In the genomic region with DNA sequence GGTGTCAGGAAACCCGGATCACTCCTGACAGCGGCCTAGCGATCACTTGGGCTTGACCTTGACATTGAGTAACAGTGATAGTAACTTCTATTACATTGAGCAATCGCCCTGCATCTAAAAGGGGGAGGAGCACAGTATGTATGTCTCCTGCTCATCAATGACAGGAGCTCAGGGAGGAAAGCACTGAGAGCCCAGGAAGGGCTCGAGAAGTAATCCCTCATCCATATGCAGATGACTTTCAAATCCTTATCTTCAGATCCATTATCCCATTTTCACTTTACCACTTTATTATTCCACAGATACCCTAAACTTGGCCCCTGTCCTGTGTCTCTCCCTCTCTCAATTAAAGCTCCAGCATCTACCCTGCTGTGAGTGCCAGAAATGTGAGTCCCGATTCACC, we compare ENCODE assay signal across 23 cellular contexts. TPM values are rescaled to one million over a fixed set of nuclear protein-coding genes. Genes with fewer than 3 reads are reported as not detected.
DNase-seq lines count a peak whose midpoint lies in the region; ATAC-seq, FAIRE-seq and TF ChIP-seq lines count a peak whose summit lies in the region.
"Had no signal": no experiment of that assay in that cellular context is flagged by ENCODE, and none has a peak within 500 bp of the region (broad histone marks: within the 10 kb centered on the region; RNA-seq: fewer than 3 reads in every experiment).

No MANE protein-coding gene starts in this region.

- no peak for TF ChIP-seq POLR2A in heart left ventricle (IDR thresholded peaks at IDR 0.05)

- intact Hi-C loops in heart left ventricle (cut with DNase I) (loop anchor here in 2 of 10 donors (5.0 kb wide), 2 partner anchors 33 to 47 kb away; partner anchors contain the start of gene ABTB2 (in 2 of the 2)), left cardiac atrium (cut with DNase I) (loop anchor here in 1 of 2 donors (5.0 to 10.0 kb wide), 2 partner anchors 37 to 45 kb away; no protein-coding TSS in a partner anchor)

- H3K27ac ChIP-seq in heart left ventricle (peak overlapping the region in 7 of 12 donors; percentile 32 to 84 (median 70)), endodermal cell (ENCODE audit: low read depth, low read length) (no peak overlapping the region), small intestine (ENCODE audit: low read depth in 1 of 2, low read length in 1 of 2) (no peak overlapping the region), smooth muscle cell (ENCODE audit: low read depth) (no peak overlapping the region)
- H3K27ac ChIP-seq: body of pancreas had no signal

- no peak for FAIRE-seq in small intestine (lab: Jason Lieb, UNC)
- FAIRE-seq: GM12878, TTC549 had no signal

- peak overlapping the region; percentile 11 for H3K27ac Mint-ChIP-seq in endodermal cell
- H3K27ac Mint-ChIP-seq: progenitor cell of endocrine pancreas had no signal

- TF ChIP-seq CTCF in heart left ventricle (IDR thresholded peaks at IDR 0.05) = no peak
- no peak for TF ChIP-seq CTCF in Loucy (conservative IDR thresholded peaks at IDR 0.05; ENCODE audit: low read length)
- no peak for TF ChIP-seq CTCF in endodermal cell (conservative IDR thresholded peaks at IDR 0.05)
- TF ChIP-seq CTCF in smooth muscle cell (IDR thresholded peaks at IDR 0.05; ENCODE audit: borderline replicate concordance, insufficient read depth, poor library complexity, severe bottlenecking) = no peak

- H3F3A ChIP-seq in Loucy (ENCODE audit: low read depth) (no peaks in the 10 kb centered on the region), smooth muscle cell (ENCODE audit: low read depth) (no peaks in the 10 kb centered on the region)

- no peak overlapping the region for H2AFZ ChIP-seq in Loucy (ENCODE audit: low read length)
- no peak overlapping the region for H2AFZ ChIP-seq in smooth muscle cell (ENCODE audit: low read depth)

- H4K20me1 ChIP-seq in Loucy (ENCODE audit: insufficient read depth, low read length, poor library complexity, severe bottlenecking) (no peaks in the 10 kb centered on the region), smooth muscle cell (ENCODE audit: low read depth) (peaks cover 57% of the 10 kb centered on the region)

- H3K27me3 Mint-ChIP-seq in endodermal cell (ENCODE audit: insufficient read depth) = peaks cover 52% of the 10 kb centered on the region

- H3K4me2 ChIP-seq in Loucy (ENCODE audit: low read depth, low read length, poor library complexity, severe bottlenecking) (peak overlapping the region; percentile 0), smooth muscle cell (no peak overlapping the region)

- no peaks in the 10 kb centered on the region for H3K9me3 ChIP-seq in heart left ventricle
- H3K9me3 ChIP-seq in Loucy (ENCODE audit: insufficient read depth, low read depth, low read length) = no peaks in the 10 kb centered on the region
- no peaks in the 10 kb centered on the region for H3K9me3 ChIP-seq in endodermal cell (ENCODE audit: control insufficient read depth, low read length)
- no peaks in the 10 kb centered on the region for H3K9me3 ChIP-seq in small intestine (ENCODE audit: control insufficient read depth, low read depth)
- no peaks in the 10 kb centered on the region for H3K9me3 ChIP-seq in smooth muscle cell (replicated peaks; ENCODE audit: low read depth)
- H3K9me3 ChIP-seq: body of pancreas, lower lobe of right lung, upper lobe of right lung had no signal

- DNase-seq in heart left ventricle (no peak), left cardiac atrium (no peak), endodermal cell (peak; percentile 59), small intestine (peak; percentile 37), mesenteric fat pad (ENCODE audit: low spot score) (no peak), smooth muscle cell (lab: John Stamatoyannopoulos, UW; ENCODE audit: unreplicated experiment) (no peak)
- DNase-seq: activated gamma-delta T cell; activated T-cell treated with anti-CD3 and anti-CD28 coated beads, Interleukin-2, amount 50 U/mL, for 1 hour; effector CD8-positive, alpha-beta T cell; erythroblast; NCI-H1436; NCI-H774; stimulated activated CD4-positive, alpha-beta T cell treated with anti-CD3 and anti-CD28 coated beads, Interleukin-2, amount 100 ng/mL, for 24 hours; substantia nigra; T-helper 1 cell; upper lobe of right lung had no signal

- WGBS in heart left ventricle, 4 donors = 51 to 59% (median 58%) methylated on average over 6 of the region's 6 CpGs
- WGBS in endodermal cell (ENCODE audit: insufficient coverage in 1 of 2, insufficient read length in 1 of 2), 2 experiments = 27 to 69% methylated on average over 5 to 6 of the region's 6 CpGs
- 64 to 77% (median 68%) methylated on average over 6 of the region's 6 CpGs for WGBS in small intestine, 3 donors
- WGBS in smooth muscle cell (ENCODE audit: low lambda C conversion rate) = 76% methylated on average over 6 of the region's 6 CpGs

- H3K36me3 ChIP-seq in heart left ventricle (no peaks in the 10 kb centered on the region), Loucy (ENCODE audit: insufficient read depth, low read length) (no peaks in the 10 kb centered on the region), endodermal cell (ENCODE audit: control insufficient read depth, insufficient read depth, low read length) (no peaks in the 10 kb centered on the region), small intestine (ENCODE audit: control insufficient read depth in 2 of 2, insufficient read depth in 2 of 2, low read length in 2 of 2) (no peaks in the 10 kb centered on the region), smooth muscle cell (ENCODE audit: low read depth) (no peaks in the 10 kb centered on the region)
- H3K36me3 ChIP-seq: lower lobe of right lung, upper lobe of right lung had no signal

- H3K4me3 Mint-ChIP-seq in endodermal cell = peak overlapping the region; percentile 13

- H3K79me2 ChIP-seq in Loucy (ENCODE audit: insufficient read depth, low read length) (no peaks in the 10 kb centered on the region), smooth muscle cell (ENCODE audit: low read depth) (peaks cover 24% of the 10 kb centered on the region)

- H3K4me3 ChIP-seq in heart left ventricle (no peak overlapping the region), Loucy (ENCODE audit: low read length, poor library complexity, severe bottlenecking) (no peak overlapping the region), endodermal cell (ENCODE audit: low read length) (peak overlapping the region; percentile 38), small intestine (ENCODE audit: low read depth in 1 of 2, low read length in 2 of 2) (no peak overlapping the region), smooth muscle cell (no peak overlapping the region)
- H3K4me3 ChIP-seq: body of pancreas, GM12878, lower lobe of right lung, upper lobe of right lung had no signal

- H3K9me3 Mint-ChIP-seq in endodermal cell = no peaks in the 10 kb centered on the region

- no peaks in the 10 kb centered on the region for H3K36me3 Mint-ChIP-seq in endodermal cell (ENCODE audit: low read depth)

- H3K27me3 ChIP-seq in heart left ventricle (no peaks in the 10 kb centered on the region), Loucy (ENCODE audit: insufficient read depth, low read length, poor library complexity, severe bottlenecking) (no peaks in the 10 kb centered on the region), endodermal cell (ENCODE audit: control insufficient read depth, insufficient read depth, low read length, poor library complexity, severe bottlenecking) (no peaks in the 10 kb centered on the region), small intestine (ENCODE audit: control insufficient read depth in 2 of 2, insufficient read depth in 2 of 2, low read length in 2 of 2) (no peaks in the 10 kb centered on the region), smooth muscle cell (ENCODE audit: low read depth) (no peaks in the 10 kb centered on the region)
- H3K27me3 ChIP-seq: body of pancreas, upper lobe of right lung had no signal

- H3K4me1 Mint-ChIP-seq in endodermal cell = peaks cover 28% of the 10 kb centered on the region

- no peak overlapping the region for H3K9ac ChIP-seq in Loucy (ENCODE audit: low read depth, low read length, poor library complexity, severe bottlenecking)
- H3K9ac ChIP-seq in endodermal cell (ENCODE audit: extremely low read depth, low read length, poor library complexity, severe bottlenecking) = no peak overlapping the region
- H3K9ac ChIP-seq in smooth muscle cell (ENCODE audit: low read depth) = no peak overlapping the region

- no peaks in the 10 kb centered on the region for H3K9me2 ChIP-seq in Loucy (replicated peaks; ENCODE audit: low read depth, low read length)

- ATAC-seq in heart left ventricle (no peak), left cardiac atrium (no peak), HG03039 (IDR thresholded peaks at IDR 0.05; ENCODE audit: unreplicated experiment) (no peak)
- ATAC-seq: GM12878 had no signal

- H3K4me1 ChIP-seq in heart left ventricle (peaks cover 0 to 52% (median 25%) of the 10 kb centered on the region in 12 donors), Loucy (ENCODE audit: insufficient read depth, low read length, poor library complexity, severe bottlenecking) (peaks cover 58% of the 10 kb centered on the region), endodermal cell (ENCODE audit: control insufficient read depth, insufficient read depth, low read length) (no peaks in the 10 kb centered on the region), small intestine (ENCODE audit: control insufficient read depth in 2 of 2, insufficient read depth in 1 of 2, low read depth in 1 of 2, low read length in 1 of 2) (peaks cover 0 to 5% of the 10 kb centered on the region in 2 donors), smooth muscle cell (ENCODE audit: low read depth) (no peaks in the 10 kb centered on the region)
- H3K4me1 ChIP-seq: body of pancreas had no signal

RNA-seq across cellular contexts. Expression of gene ABTB2, which starts 47.8 kb away (rescaled TPM):
- total RNA-seq in heart left ventricle (10 to 100 TPM in 6 of 9 donors, 1 to 10 TPM in 3; 9.0 to 26.3 (median 12.5) TPM), left cardiac atrium (10 to 100 TPM; 12.5 to 19.3 TPM), endodermal cell (1 to 10 TPM; 2.9 to 5.2 TPM), mesenteric fat pad (6.1 TPM), smooth muscle cell (2.6 and 4.9 TPM in 2 replicates)
- polyA plus RNA-seq in heart left ventricle (10 to 100 TPM in 1 of 2 donors, 1 to 10 TPM in 1; 3.3 to 27.1 TPM), small intestine (10 to 100 TPM in 2 of 3 donors, 1 to 10 TPM in 1; 5.9 to 25.1 (median 21.0) TPM), smooth muscle cell (4.3 and 4.6 TPM in 2 replicates)
- 8.4 TPM for polyA plus RNA-seq in endodermal cell (2013, experiment 1 of 2)
- polyA plus RNA-seq in endodermal cell (2013, experiment 2 of 2) = 8.3 TPM

Comparison
In these comparisons a context has a peak if more than half of its experiments do, and no peak if none do; other contexts are left out.
1. DNase-seq: peak in endodermal cell (single experiment) and small intestine (single experiment); none in heart left ventricle (0 of 5), left cardiac atrium (single experiment), mesenteric fat pad (single experiment) and smooth muscle cell (single experiment).
2. H3K27ac ChIP-seq: peak in heart left ventricle (7 of 12); none in endodermal cell (single experiment), small intestine (0 of 2) and smooth muscle cell (single experiment).